In genomic region chr19:1836458-1837221, GRCh38 we compare ENCODE assay signal across 17 cellular contexts. TPM values are rescaled to one million over a fixed set of nuclear protein-coding genes. Genes with fewer than 3 reads are reported as not detected.
DNase-seq lines count a peak whose midpoint lies in the region; ATAC-seq and TF ChIP-seq lines count a peak whose summit lies in the region.
"Had no signal": no experiment of that assay in that cellular context is flagged by ENCODE, and none has a peak within 500 bp of the region (broad histone marks: within the 10 kb centered on the region; RNA-seq: fewer than 3 reads in every experiment).

No MANE protein-coding gene starts in this region.

- peaks cover 0 to 23% (median 0%) of the 10 kb centered on the region in 3 donors for H3K36me3 Mint-ChIP-seq in CD8-positive, alpha-beta memory T cell
- peaks cover 18% of the 10 kb centered on the region for H3K36me3 Mint-ChIP-seq in activated T-helper 17 cell treated with anti-CD3 and anti-CD28 coated beads, Interleukin-2, amount 50 U/mL, for 72 hours (ENCODE audit: low read depth)
- no peaks in the 10 kb centered on the region for H3K36me3 Mint-ChIP-seq in neural crest cell (ENCODE audit: low read depth)
- H3K36me3 Mint-ChIP-seq: CD4-positive, CD25-positive, alpha-beta regulatory T cell had no signal

- TF ChIP-seq CTCF in neural crest cell (conservative IDR thresholded peaks at IDR 0.05), result no peak

- peak overlapping the region in 1 of 8 donors; percentile 6 for H3K27ac Mint-ChIP-seq in CD8-positive, alpha-beta memory T cell
- peak overlapping the region; percentile 72 for H3K27ac Mint-ChIP-seq in activated T-helper 17 cell treated with anti-CD3 and anti-CD28 coated beads, Interleukin-2, amount 50 U/mL, for 72 hours
- no peak overlapping the region for H3K27ac Mint-ChIP-seq in neural crest cell (ENCODE audit: unreplicated experiment)
- H3K27ac Mint-ChIP-seq: CD4-positive, CD25-positive, alpha-beta regulatory T cell had no signal

- DNase-seq in CD8-positive, alpha-beta memory T cell, result no peak
- DNase-seq in OCI-M1 (lab: John Stamatoyannopoulos, UW) (peak; percentile 93), neural crest cell (ENCODE audit: low read depth, low spot score) (no peak), DMS53 treated with DMSO at 0.1 percent for 48 hours (lab: John Stamatoyannopoulos, UW; ENCODE audit: unreplicated experiment) (no peak), amniotic stem cell (lab: John Stamatoyannopoulos, UW) (no peak), GDM1 (lab: John Stamatoyannopoulos, UW) (no peak), EL (no peak)
- DNase-seq: DMS79 treated with DMSO at 0.1 percent for 48 hours, GF-D8, IMR-90, NCI-H187 treated with DMSO at 0.1 percent for 48 hours, NCI-H446, RPMI8226, SW 1271 had no signal

- peak overlapping the region; percentile 70 for H3K27ac ChIP-seq in CD8-positive, alpha-beta memory T cell (ENCODE audit: low read depth, low read length)
- H3K27ac ChIP-seq: SJCRH30 had no signal

- H3K4me3 ChIP-seq in CD8-positive, alpha-beta memory T cell (ENCODE audit: low read length), result no peak overlapping the region
- H3K4me3 ChIP-seq: SJCRH30 had no signal

- no peaks in the 10 kb centered on the region for H3K9me3 ChIP-seq in CD8-positive, alpha-beta memory T cell (ENCODE audit: low read length)
- H3K9me3 ChIP-seq: SJCRH30 had no signal

- H3K4me1 Mint-ChIP-seq in CD8-positive, alpha-beta memory T cell, result peaks cover 18 to 50% (median 21%) of the 10 kb centered on the region in 3 donors
- H3K4me1 Mint-ChIP-seq in activated T-helper 17 cell treated with anti-CD3 and anti-CD28 coated beads, Interleukin-2, amount 50 U/mL, for 72 hours, result no peaks in the 10 kb centered on the region
- no peaks in the 10 kb centered on the region for H3K4me1 Mint-ChIP-seq in neural crest cell

- no peaks in the 10 kb centered on the region for H3K4me1 ChIP-seq in CD8-positive, alpha-beta memory T cell (ENCODE audit: insufficient read depth, low read length)
- H3K4me1 ChIP-seq: SJCRH30 had no signal

- H3K9me3 Mint-ChIP-seq in CD8-positive, alpha-beta memory T cell, result no peaks in the 10 kb centered on the region
- no peaks in the 10 kb centered on the region for H3K9me3 Mint-ChIP-seq in activated T-helper 17 cell treated with anti-CD3 and anti-CD28 coated beads, Interleukin-2, amount 50 U/mL, for 72 hours
- no peaks in the 10 kb centered on the region for H3K9me3 Mint-ChIP-seq in neural crest cell
- H3K9me3 Mint-ChIP-seq: CD4-positive, CD25-positive, alpha-beta regulatory T cell had no signal

- H3K4me3 Mint-ChIP-seq in CD8-positive, alpha-beta memory T cell, result no peak overlapping the region
- H3K4me3 Mint-ChIP-seq in activated T-helper 17 cell treated with anti-CD3 and anti-CD28 coated beads, Interleukin-2, amount 50 U/mL, for 72 hours, result no peak overlapping the region
- H3K4me3 Mint-ChIP-seq in neural crest cell, result peak overlapping the region; percentile 12
- H3K4me3 Mint-ChIP-seq: CD4-positive, CD25-positive, alpha-beta regulatory T cell had no signal

- CTCF ChIA-PET in CD8-positive, alpha-beta memory T cell (lab: Charles Lee), result interaction anchor here (1.0 to 4.9 kb wide), 5 partner anchors 7 to 19 kb away, joined by 3 to 36 read pairs (median 13); no protein-coding TSS in a partner anchor

- H3K27me3 Mint-ChIP-seq in CD8-positive, alpha-beta memory T cell, result no peaks in the 10 kb centered on the region
- no peaks in the 10 kb centered on the region for H3K27me3 Mint-ChIP-seq in activated T-helper 17 cell treated with anti-CD3 and anti-CD28 coated beads, Interleukin-2, amount 50 U/mL, for 72 hours
- no peaks in the 10 kb centered on the region for H3K27me3 Mint-ChIP-seq in neural crest cell (ENCODE audit: low read depth)
- H3K27me3 Mint-ChIP-seq: CD4-positive, CD25-positive, alpha-beta regulatory T cell had no signal

- ATAC-seq in activated T-helper 17 cell treated with anti-CD3 and anti-CD28 coated beads, Interleukin-2, amount 50 U/mL, for 72 hours (replicated peaks), result no peak

- no peaks in the 10 kb centered on the region for H3K36me3 ChIP-seq in CD8-positive, alpha-beta memory T cell (ENCODE audit: insufficient read depth, low read length)
- H3K36me3 ChIP-seq: SJCRH30 had no signal

- no peaks in the 10 kb centered on the region for H3K27me3 ChIP-seq in CD8-positive, alpha-beta memory T cell (ENCODE audit: insufficient read depth, low read length, poor library complexity, severe bottlenecking)
- H3K27me3 ChIP-seq: SJCRH30 had no signal

- POLR2A ChIA-PET in CD8-positive, alpha-beta memory T cell (lab: Charles Lee), result no interaction called here

RNA-seq across cellular contexts. Expression of gene REXO1, which starts 11.6 kb away (rescaled TPM):
- 10 to 100 TPM; 61.0 to 63.7 TPM for total RNA-seq in CD8-positive, alpha-beta memory T cell
- polyA plus RNA-seq in CD8-positive, alpha-beta memory T cell, result 8.7 TPM
- total RNA-seq in activated T-helper 17 cell treated with anti-CD3 and anti-CD28 coated beads, Interleukin-2, amount 50 U/mL, for 72 hours, result 10 to 100 TPM; 39.7 to 50.0 TPM
- total RNA-seq in neural crest cell, result 40.8 and 45.3 TPM in 2 replicates

RNA-seq across cellular contexts. Expression of gene ATP8B3, which starts 24.6 kb away (rescaled TPM):
- 1 to 10 TPM in 1 of 2 experiments, under 1 TPM in 1; 0.97 to 1.6 TPM for total RNA-seq in CD8-positive, alpha-beta memory T cell
- 2.4 TPM for polyA plus RNA-seq in CD8-positive, alpha-beta memory T cell
- total RNA-seq in activated T-helper 17 cell treated with anti-CD3 and anti-CD28 coated beads, Interleukin-2, amount 50 U/mL, for 72 hours, result 10 to 100 TPM; 10.1 to 44.8 TPM
- total RNA-seq in neural crest cell, result 1.1 and 1.5 TPM in 2 replicates

RNA-seq across cellular contexts. Expression of gene KLF16, which starts 26.7 kb away (rescaled TPM):
- total RNA-seq in CD8-positive, alpha-beta memory T cell, result 10 to 100 TPM; 42.8 to 43.1 TPM
- polyA plus RNA-seq in CD8-positive, alpha-beta memory T cell, result 0.92 TPM
- 10 to 100 TPM; 16.3 to 32.9 TPM for total RNA-seq in activated T-helper 17 cell treated with anti-CD3 and anti-CD28 coated beads, Interleukin-2, amount 50 U/mL, for 72 hours
- 18.9 and 20.7 TPM in 2 replicates for total RNA-seq in neural crest cell

RNA-seq across cellular contexts. Expression of gene ABHD17A, which starts 48.7 kb away (rescaled TPM):
- total RNA-seq in CD8-positive, alpha-beta memory T cell, result 100 to 1,000 TPM; 105 to 114 TPM
- 252 TPM for polyA plus RNA-seq in CD8-positive, alpha-beta memory T cell
- total RNA-seq in activated T-helper 17 cell treated with anti-CD3 and anti-CD28 coated beads, Interleukin-2, amount 50 U/mL, for 72 hours, result 100 to 1,000 TPM in 1 of 2 donors, 10 to 100 TPM in 1; 84.4 to 109 TPM
- 73.9 and 74.1 TPM in 2 replicates for total RNA-seq in neural crest cell
